Comparison of ENCODE assay signal across 16 cellular contexts in genomic region chr4:156830356-156830755, GRCh38.
DNase-seq lines count a peak whose midpoint lies in the region; ATAC-seq and TF ChIP-seq lines count a peak whose summit lies in the region.
"Had no signal": no experiment of that assay in that cellular context is flagged by ENCODE, and none has a peak within 500 bp of the region (broad histone marks: within the 10 kb centered on the region; RNA-seq: fewer than 3 reads in every experiment).

No MANE protein-coding gene starts in this region.

- no peak for ATAC-seq in psoas muscle
- ATAC-seq: body of pancreas had no signal

- peaks cover 33% of the 10 kb centered on the region for H3K4me1 Mint-ChIP-seq in MCF 10A (ENCODE audit: insufficient read depth, unreplicated experiment)

- TF ChIP-seq POLR2A in breast epithelium (IDR thresholded peaks at IDR 0.05) = no peak

- H3K27ac ChIP-seq in breast epithelium (no peak overlapping the region), psoas muscle (no peak overlapping the region)
- H3K27ac ChIP-seq: ovary had no signal

- no peak overlapping the region for H3K4me3 ChIP-seq in breast epithelium
- H3K4me3 ChIP-seq in psoas muscle = no peak overlapping the region
- H3K4me3 ChIP-seq: body of pancreas, ovary had no signal

- H3K9me3 Mint-ChIP-seq in MCF 10A (ENCODE audit: unreplicated experiment) = no peaks in the 10 kb centered on the region
- H3K9me3 Mint-ChIP-seq: activated T-helper 1 cell treated with anti-CD3 and anti-CD28 coated beads, Interleukin-12 subunit alpha, Interleukin-12 subunit beta, Interleukin-2, Interleukin-4 antibody, amounts not matched to agents 30 ng/mL and 10 ng/mL and 1 ng/mL, durations not matched to agents 14 hours and 24 hours and 36 hours had no signal

- peak overlapping the region; percentile 94 for H3K27ac Mint-ChIP-seq in MCF 10A (ENCODE audit: low read depth, unreplicated experiment)
- H3K27ac Mint-ChIP-seq: activated T-helper 1 cell treated with anti-CD3 and anti-CD28 coated beads, Interleukin-12 subunit alpha, Interleukin-12 subunit beta, Interleukin-2, Interleukin-4 antibody, amounts not matched to agents 30 ng/mL and 10 ng/mL and 1 ng/mL, durations not matched to agents 14 hours and 24 hours and 36 hours had no signal

- no TSS peak for BruUV-seq in MCF 10A (replicated peaks; lab: Mats Ljungman, UMichigan)

- TF ChIP-seq CTCF in MCF 10A (IDR thresholded peaks at IDR 0.05; ENCODE audit: unreplicated experiment) (no peak), breast epithelium (IDR thresholded peaks at IDR 0.05) (no peak), psoas muscle (IDR thresholded peaks at IDR 0.05) (no peak)

- CTCF ChIA-PET in MCF 10A (lab: Yijun Ruan, JAX) = interaction anchor here (0.6 to 0.8 kb wide), 2 partner anchors 52 to 139 kb away, joined by 3 read pairs; no protein-coding TSS in a partner anchor

- POLR2A ChIA-PET in MCF 10A (lab: Yijun Ruan, JAX) = interaction anchor here (0.8 to 6.7 kb wide), 3 partner anchors 52 to 141 kb away, joined by 3 to 40 read pairs (median 3); no protein-coding TSS in a partner anchor

- no peaks in the 10 kb centered on the region for H3K36me3 ChIP-seq in breast epithelium
- no peaks in the 10 kb centered on the region for H3K36me3 ChIP-seq in psoas muscle (ENCODE audit: insufficient read depth in 1 of 2, low read depth in 1 of 2)
- H3K36me3 ChIP-seq: ovary had no signal

- no peaks in the 10 kb centered on the region for H3K27me3 ChIP-seq in breast epithelium
- H3K27me3 ChIP-seq in psoas muscle (ENCODE audit: insufficient read depth in 3 of 3, low read length in 2 of 3) = no peaks in the 10 kb centered on the region
- H3K27me3 ChIP-seq: body of pancreas, ovary had no signal

- H3K36me3 Mint-ChIP-seq in MCF 10A (ENCODE audit: insufficient read depth, unreplicated experiment) = peaks cover 6% of the 10 kb centered on the region

- intact Hi-C loops in MCF 10A (cut with micrococcal nuclease) = loop anchor here (1.0 to 5.0 kb wide), 5 partner anchors 58 to 138 kb away; no protein-coding TSS in a partner anchor
- intact Hi-C loops in breast epithelium (cut with DNase I; ENCODE audit: low total_unique reads) = no loop called here
- intact Hi-C loops in psoas muscle (cut with DNase I) = loop anchor here in 1 of 2 donors (10.0 kb wide), 1 partner anchor 64 kb away; no protein-coding TSS in a partner anchor

- 89 to 94% (median 92%) methylated on average over 4 of the region's 4 CpGs for WGBS in psoas muscle, 3 donors

- H3K4me3 Mint-ChIP-seq in MCF 10A (ENCODE audit: unreplicated experiment) = peak overlapping the region; percentile 8
- H3K4me3 Mint-ChIP-seq: activated T-helper 1 cell treated with anti-CD3 and anti-CD28 coated beads, Interleukin-12 subunit alpha, Interleukin-12 subunit beta, Interleukin-2, Interleukin-4 antibody, amounts not matched to agents 30 ng/mL and 10 ng/mL and 1 ng/mL, durations not matched to agents 14 hours and 24 hours and 36 hours had no signal

- DNase-seq in MCF 10A (ENCODE audit: unreplicated experiment) (peak; percentile 55), breast epithelium (ENCODE audit: low spot score in 2 of 2) (no peak), RKO (ENCODE audit: low spot score) (peak; percentile 22), fibroblast of peridontal ligament (ENCODE audit: extremely low read depth) (peak; percentile 67), epidermal melanocyte (ENCODE audit: insufficient read length, low spot score) (no peak), psoas muscle (no peak), DMS153 (lab: John Stamatoyannopoulos, UW) (no peak)
- no peak for DNase-seq in stimulated activated CD4-positive, alpha-beta T cell treated with anti-CD3 and anti-CD28 coated beads, Interleukin-2, amount 100 ng/mL, for 48 hours
- DNase-seq: activated CD4-positive, alpha-beta T cell treated with anti-CD3 and anti-CD28 coated beads, Interleukin-2, amount 50 U/mL, for 4 hours; body of pancreas; KBM-7; NCI-H187 treated with DMSO at 0.1 percent for 48 hours; NCI-H82; ovary; SHP77 had no signal

- H3K9me3 ChIP-seq in breast epithelium (no peaks in the 10 kb centered on the region), psoas muscle (no peaks in the 10 kb centered on the region)
- H3K9me3 ChIP-seq: body of pancreas, ovary had no signal

- no peaks in the 10 kb centered on the region for H3K27me3 Mint-ChIP-seq in MCF 10A (ENCODE audit: insufficient read depth, unreplicated experiment)

- H3K4me1 ChIP-seq in breast epithelium = no peaks in the 10 kb centered on the region
- H3K4me1 ChIP-seq in psoas muscle = peaks cover 5% of the 10 kb centered on the region

Comparison
In these comparisons a context has a peak if more than half of its experiments do, and no peak if none do; other contexts are left out.
1. DNase-seq: peak in MCF 10A (single experiment), RKO (single experiment) and fibroblast of peridontal ligament (single experiment); none in breast epithelium (0 of 2), epidermal melanocyte (single experiment), psoas muscle (0 of 2), DMS153 (single experiment) and stimulated activated CD4-positive, alpha-beta T cell treated with anti-CD3 and anti-CD28 coated beads, Interleukin-2, amount 100 ng/mL, for 48 hours (0 of 2).